Comparison of ENCODE assay signal across 1 cellular context in the genomic region with DNA sequence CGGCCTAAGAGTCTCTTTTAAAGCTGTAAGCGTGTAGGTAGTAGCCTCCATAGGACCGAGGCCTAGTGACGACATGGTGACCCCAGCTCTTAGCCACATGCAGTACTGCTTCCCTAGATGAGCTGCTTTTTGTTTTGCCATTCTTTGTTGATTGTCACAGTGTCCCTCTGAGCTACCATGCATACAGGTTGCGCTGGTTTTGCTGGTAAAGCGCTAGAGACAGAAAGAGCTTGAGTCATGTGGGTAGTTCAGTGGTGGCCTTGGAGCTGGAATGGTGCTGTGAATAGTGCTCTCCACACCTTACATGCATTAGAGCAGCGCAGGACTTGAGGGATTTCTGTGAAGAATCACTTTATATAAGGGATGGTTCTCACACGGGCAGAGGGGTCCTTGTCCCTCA.
TF ChIP-seq lines count a peak whose summit lies in the region.

No MANE protein-coding gene starts in this region.

TF ChIP-seq in SK-N-SH, 30 proteins besides CTCF, POLR2A, EP300 and RAD21:
- no peak for TF ChIP-seq IRF3 (IDR thresholded peaks at IDR 0.05; ENCODE audit: low read depth, low read length)
- TF ChIP-seq SMC3 (IDR thresholded peaks at IDR 0.05; ENCODE audit: low read depth, low read length) = no peak
- TF ChIP-seq FOXM1 (IDR thresholded peaks at IDR 0.05; ENCODE audit: low read depth) = no peak
- TF ChIP-seq USF2 (IDR thresholded peaks at IDR 0.05; ENCODE audit: borderline replicate concordance, low read depth, low read length) = no peak
- TF ChIP-seq RCOR1 (IDR thresholded peaks at IDR 0.05; ENCODE audit: low read length) = no peak
- TF ChIP-seq SIN3A (IDR thresholded peaks at IDR 0.05; ENCODE audit: borderline replicate concordance, low read depth, low read length) = no peak
- no peak for TF ChIP-seq POLR2AphosphoS5 (IDR thresholded peaks at IDR 0.05; ENCODE audit: low read depth, low read length)
- no peak for TF ChIP-seq REST (IDR thresholded peaks at IDR 0.05; ENCODE audit: low read depth, low read length)
- TF ChIP-seq GABPA (IDR thresholded peaks at IDR 0.05; ENCODE audit: low read depth) = no peak
- no peak for TF ChIP-seq MAX (IDR thresholded peaks at IDR 0.05; ENCODE audit: low read depth)
- TF ChIP-seq ZBTB33 (IDR thresholded peaks at IDR 0.05; ENCODE audit: borderline replicate concordance, low read depth) = no peak
- TF ChIP-seq TCF12 (IDR thresholded peaks at IDR 0.05) = no peak
- TF ChIP-seq RXRA (IDR thresholded peaks at IDR 0.05; ENCODE audit: borderline replicate concordance, low read depth) = no peak
- TF ChIP-seq MEF2A (IDR thresholded peaks at IDR 0.05; ENCODE audit: borderline replicate concordance, low read depth) = no peak
- no peak for TF ChIP-seq FOXJ3 (CRISPR knock-in tag; IDR thresholded peaks at IDR 0.05)
- no peak for TF ChIP-seq TEAD4 (IDR thresholded peaks at IDR 0.05; ENCODE audit: borderline replicate concordance, insufficient read depth)
- no peak for TF ChIP-seq JUND (IDR thresholded peaks at IDR 0.05)
- no peak for TF ChIP-seq GATA2 (CRISPR knock-in tag; IDR thresholded peaks at IDR 0.05)
